ENCODE assay signal across 18 cellular contexts in the genomic region with DNA sequence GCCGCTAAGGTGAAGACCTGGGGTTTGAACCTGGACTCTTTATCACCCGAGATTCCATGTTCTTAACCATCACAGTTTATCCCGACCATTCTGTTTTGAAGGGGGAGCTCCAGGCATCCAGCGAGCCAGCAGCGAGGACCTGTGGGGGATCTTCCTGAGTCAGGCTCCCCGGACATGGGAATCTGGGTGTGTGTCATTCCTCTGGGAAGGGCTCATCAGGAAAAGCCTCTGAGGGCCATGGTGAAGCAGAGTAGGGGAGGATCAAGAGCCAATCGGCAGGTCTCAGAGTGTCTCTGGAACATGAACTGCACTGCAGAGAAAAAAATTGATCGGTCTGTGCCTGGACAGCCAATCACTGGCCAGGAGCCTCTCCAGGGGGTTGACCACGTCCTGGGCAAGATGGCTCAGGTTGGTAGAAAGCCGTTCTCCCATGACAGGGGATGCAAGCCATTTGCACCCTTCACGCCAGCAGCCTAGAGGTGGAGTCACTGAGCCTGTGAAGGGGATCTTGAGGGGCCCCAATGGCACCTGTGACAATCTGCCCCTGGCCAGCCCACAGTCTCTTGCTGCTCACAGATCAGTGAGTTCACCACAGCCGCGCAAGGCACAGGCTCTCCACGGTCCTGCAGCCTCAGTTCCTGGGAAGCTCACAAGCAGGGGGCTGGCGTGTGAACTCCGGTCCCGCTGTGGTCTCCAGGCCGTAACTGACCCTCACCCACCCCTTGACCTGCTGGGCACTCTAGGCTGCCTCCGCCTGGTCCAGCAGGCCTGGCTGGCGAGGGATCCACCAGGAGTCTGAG. TPM values are rescaled to one million over a fixed set of nuclear protein-coding genes. Genes with fewer than 3 reads are reported as not detected.
DNase-seq lines count a peak whose midpoint lies in the region; ATAC-seq and TF ChIP-seq lines count a peak whose summit lies in the region.
"Had no signal": no experiment of that assay in that cellular context is flagged by ENCODE, and none has a peak within 500 bp of the region (broad histone marks: within the 10 kb centered on the region; RNA-seq: fewer than 3 reads in every experiment).

No MANE protein-coding gene starts in this region.

- no peaks in the 10 kb centered on the region for H3K36me3 Mint-ChIP-seq in activated naive CD8-positive, alpha-beta T cell treated with anti-CD3 and anti-CD28 coated beads, Interleukin-2, amount 10 ng/mL, durations not matched to agents 7 days and 5 days
- H3K36me3 Mint-ChIP-seq in activated naive CD8-positive, alpha-beta T cell treated with anti-CD3 and anti-CD28 coated beads for 36 hours, result no peaks in the 10 kb centered on the region

- no peaks in the 10 kb centered on the region for H3K36me3 ChIP-seq in RWPE2 (ENCODE audit: low read depth)
- H3K36me3 ChIP-seq in tibial artery, result no peaks in the 10 kb centered on the region
- H3K36me3 ChIP-seq: BLaER1 treated with 17β-estradiol and CSF1 and Interleukin-3, amounts not matched to agents 10 nM and 100 nM had no signal

- H3K4me3 Mint-ChIP-seq in activated naive CD8-positive, alpha-beta T cell treated with anti-CD3 and anti-CD28 coated beads, Interleukin-2, amount 10 ng/mL, durations not matched to agents 7 days and 5 days, result no peak overlapping the region
- no peak overlapping the region for H3K4me3 Mint-ChIP-seq in activated naive CD8-positive, alpha-beta T cell treated with anti-CD3 and anti-CD28 coated beads for 36 hours

- no peak overlapping the region for H3K27ac Mint-ChIP-seq in activated naive CD8-positive, alpha-beta T cell treated with anti-CD3 and anti-CD28 coated beads, Interleukin-2, amount 10 ng/mL, durations not matched to agents 7 days and 5 days
- no peak overlapping the region for H3K27ac Mint-ChIP-seq in activated naive CD8-positive, alpha-beta T cell treated with anti-CD3 and anti-CD28 coated beads for 36 hours

- DNase-seq in activated naive CD8-positive, alpha-beta T cell treated with anti-CD3 and anti-CD28 coated beads, Interleukin-2, amount 10 ng/mL, durations not matched to agents 7 days and 5 days, result peak; percentile 17
- DNase-seq in activated naive CD8-positive, alpha-beta T cell treated with anti-CD3 and anti-CD28 coated beads for 36 hours, result no peak
- DNase-seq in RWPE2 (ENCODE audit: low spot score) (peak; percentile 35), mesenteric fat pad (ENCODE audit: low spot score) (peak; percentile 79), tibial artery (peak; percentile 17 to 54), activated gamma-delta T cell treated with Interleukin-2 at 50 U/mL for 16 hours (no peak)
- DNase-seq in stimulated activated CD4-positive, alpha-beta T cell treated with anti-CD3 and anti-CD28 coated beads, Interleukin-2, amount 100 ng/mL, for 48 hours, result no peak
- DNase-seq: DMS 273 treated with DMSO at 0.1 percent for 48 hours, GF-D8, NCI-H1092, NCI-H2081 treated with DMSO at 0.1 percent for 48 hours, NCI-H510A treated with DMSO at 0.1 percent for 48 hours, NCI-H82, PC-9 had no signal

- peaks cover 3% of the 10 kb centered on the region for H3K27me3 Mint-ChIP-seq in activated naive CD8-positive, alpha-beta T cell treated with anti-CD3 and anti-CD28 coated beads, Interleukin-2, amount 10 ng/mL, durations not matched to agents 7 days and 5 days
- H3K27me3 Mint-ChIP-seq in activated naive CD8-positive, alpha-beta T cell treated with anti-CD3 and anti-CD28 coated beads for 36 hours, result peaks cover 18% of the 10 kb centered on the region

- TF ChIP-seq CTCF in RWPE2 (IDR thresholded peaks at IDR 0.05; ENCODE audit: poor library complexity, severe bottlenecking) (no peak), tibial artery (IDR thresholded peaks at IDR 0.05) (no peak)

- POLR2A ChIA-PET in activated naive CD8-positive, alpha-beta T cell treated with anti-CD3 and anti-CD28 coated beads, Interleukin-2, amount 10 ng/mL, durations not matched to agents 7 days and 5 days (lab: Charles Lee), result no interaction called here

- H3K27me3 ChIP-seq in RWPE2 (ENCODE audit: insufficient read depth, poor library complexity, severe bottlenecking), result no peaks in the 10 kb centered on the region
- no peaks in the 10 kb centered on the region for H3K27me3 ChIP-seq in tibial artery

- H3K9me3 ChIP-seq in RWPE2 (ENCODE audit: severe bottlenecking), result no peaks in the 10 kb centered on the region
- no peaks in the 10 kb centered on the region for H3K9me3 ChIP-seq in tibial artery

- H3K4me3 ChIP-seq in RWPE2 (ENCODE audit: severe bottlenecking) (no peak overlapping the region), tibial artery (no peak overlapping the region)
- H3K4me3 ChIP-seq: BLaER1 treated with 17β-estradiol and CSF1 and Interleukin-3, amounts not matched to agents 10 nM and 100 nM; PC-9 had no signal

- H3K4me1 Mint-ChIP-seq in activated naive CD8-positive, alpha-beta T cell treated with anti-CD3 and anti-CD28 coated beads, Interleukin-2, amount 10 ng/mL, durations not matched to agents 7 days and 5 days, result no peaks in the 10 kb centered on the region
- peaks cover 2% of the 10 kb centered on the region for H3K4me1 Mint-ChIP-seq in activated naive CD8-positive, alpha-beta T cell treated with anti-CD3 and anti-CD28 coated beads for 36 hours

- H3K9me3 Mint-ChIP-seq in activated naive CD8-positive, alpha-beta T cell treated with anti-CD3 and anti-CD28 coated beads, Interleukin-2, amount 10 ng/mL, durations not matched to agents 7 days and 5 days, result no peaks in the 10 kb centered on the region
- peaks cover 3% of the 10 kb centered on the region for H3K9me3 Mint-ChIP-seq in activated naive CD8-positive, alpha-beta T cell treated with anti-CD3 and anti-CD28 coated beads for 36 hours

- H3K4me1 ChIP-seq in RWPE2 (ENCODE audit: insufficient read depth, poor library complexity, severe bottlenecking), result no peaks in the 10 kb centered on the region
- H3K4me1 ChIP-seq in tibial artery, result peaks cover 0 to 42% (median 32%) of the 10 kb centered on the region in 4 donors

- H3K27ac ChIP-seq in RWPE2 (ENCODE audit: poor library complexity, severe bottlenecking), result no peak overlapping the region
- H3K27ac ChIP-seq in tibial artery, result no peak overlapping the region
- H3K27ac ChIP-seq: BLaER1 treated with 17β-estradiol and CSF1 and Interleukin-3, amounts not matched to agents 10 nM and 100 nM; PC-9 had no signal

- intact Hi-C loops in tibial artery (cut with DNase I; ENCODE audit: low total_unique reads), result no loop called here

- no peak for ATAC-seq in activated naive CD8-positive, alpha-beta T cell treated with anti-CD3 and anti-CD28 coated beads, Interleukin-2, amount 10 ng/mL, durations not matched to agents 7 days and 5 days (ENCODE audit: low read depth)
- ATAC-seq in RWPE2 (ENCODE audit: low read depth), result no peak
- no peak for ATAC-seq in GM19452 (IDR thresholded peaks at IDR 0.05; ENCODE audit: unreplicated experiment)

RNA-seq across cellular contexts. Expression of a gene that starts 20.4 kb away (rescaled TPM):
- total RNA-seq in activated naive CD8-positive, alpha-beta T cell treated with anti-CD3 and anti-CD28 coated beads, Interleukin-2, amount 10 ng/mL, durations not matched to agents 7 days and 5 days, result not detected
- total RNA-seq in activated naive CD8-positive, alpha-beta T cell treated with anti-CD3 and anti-CD28 coated beads for 36 hours, result not detected
- not detected for total RNA-seq in mesenteric fat pad
- total RNA-seq: H1, MCF 10A, PC-9 had no signal

Comparison
In these comparisons a context has a peak if more than half of its experiments do, and no peak if none do; other contexts are left out.
1. DNase-seq: peak in activated naive CD8-positive, alpha-beta T cell treated with anti-CD3 and anti-CD28 coated beads, Interleukin-2, amount 10 ng/mL, durations not matched to agents 7 days and 5 days (single experiment), RWPE2 (single experiment), mesenteric fat pad (single experiment) and tibial artery (2 of 2); none in activated naive CD8-positive, alpha-beta T cell treated with anti-CD3 and anti-CD28 coated beads for 36 hours (single experiment), stimulated activated CD4-positive, alpha-beta T cell treated with anti-CD3 and anti-CD28 coated beads, Interleukin-2, amount 100 ng/mL, for 48 hours (0 of 2) and activated gamma-delta T cell treated with Interleukin-2 at 50 U/mL for 16 hours (single experiment).